ENCODE assay signal across 8 cellular contexts in the genomic region with DNA sequence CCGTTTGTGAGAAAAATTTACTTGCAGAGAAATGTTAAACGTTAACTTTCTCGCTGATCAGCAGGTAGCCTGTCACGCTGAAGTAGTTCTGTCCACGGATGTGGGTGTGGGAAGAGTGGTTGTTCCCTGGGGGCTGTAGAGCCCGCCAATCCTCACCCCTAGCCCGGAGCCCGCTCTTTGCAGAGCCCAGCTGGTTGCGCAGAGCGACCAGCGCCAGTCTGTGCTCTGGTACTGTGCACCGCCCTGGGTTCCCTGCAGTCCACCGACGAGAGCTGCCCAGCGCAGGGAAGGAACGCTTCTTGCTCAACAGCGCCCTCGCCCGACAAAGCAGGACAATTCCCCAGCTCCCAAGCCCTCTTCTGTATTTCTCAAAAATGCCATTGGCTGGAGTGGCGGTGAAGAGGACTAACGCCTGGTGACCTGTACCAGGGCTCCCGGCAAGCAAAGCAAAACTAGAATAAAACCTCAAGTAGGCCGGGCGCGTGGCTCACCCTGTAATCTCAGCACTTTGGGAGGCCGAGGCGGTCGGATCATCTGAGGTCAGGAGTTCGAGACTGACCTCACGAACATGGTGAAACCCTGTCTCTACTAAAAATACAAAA. TPM values are rescaled to one million over a fixed set of nuclear protein-coding genes. Genes with fewer than 3 reads are reported as not detected.
A peak's percentile ranks its signal among the peaks of the same experiment; 100 is the strongest.
DNase-seq lines count a peak whose midpoint lies in the region; ATAC-seq, FAIRE-seq and TF ChIP-seq lines count a peak whose summit lies in the region.

No MANE protein-coding gene starts in this region.

- H3K9me3 ChIP-seq in HepG2 (ENCODE audit: low read length) = no peaks in the 10 kb centered on the region

- peak overlapping the region; percentile 61 for H3K9ac ChIP-seq in HepG2 (ENCODE audit: insufficient read depth, low read depth, low read length)

- intact Hi-C loops in activated CD4-positive, alpha-beta T cell treated with anti-CD3 and anti-CD28 coated beads, Interleukin-2, amount 10 ng/mL, durations not matched to agents 24 days and 14 days (cut with micrococcal nuclease) = loop anchor here (1.0 to 5.0 kb wide), 4 partner anchors 33 to 303 kb away; partner anchors contain the start of gene HLCS
- intact Hi-C loops in HepG2 (cut with micrococcal nuclease; ENCODE audit: unreplicated experiment) = loop anchor here (1.0 to 2.0 kb wide), 2 partner anchors 33 to 73 kb away; no protein-coding TSS in a partner anchor

- H3K36me3 ChIP-seq in HepG2 (replicated peaks in 1 of 2; ENCODE audit: control insufficient read depth in 1 of 2, insufficient read depth in 2 of 2, low read length in 2 of 2) = no peaks in the 10 kb centered on the region

- H3K4me3 Mint-ChIP-seq in activated CD4-positive, alpha-beta T cell treated with anti-CD3 and anti-CD28 coated beads, Interleukin-2, amount 10 ng/mL, durations not matched to agents 24 days and 14 days = peak overlapping the region; percentile 74

- H3K27me3 Mint-ChIP-seq in activated CD4-positive, alpha-beta T cell treated with anti-CD3 and anti-CD28 coated beads, Interleukin-2, amount 10 ng/mL, durations not matched to agents 24 days and 14 days = peaks cover 34% of the 10 kb centered on the region

- FAIRE-seq in HepG2 (lab: Jason Lieb, UNC) = peak; percentile 77

- peaks cover 0 to 4% of the 10 kb centered on the region in 2 experiments; a peak in 1 of 5 replicates for H3K27me3 ChIP-seq in HepG2 (ENCODE audit: control insufficient read depth in 1 of 2, insufficient read depth in 2 of 2, low read length in 2 of 2)

- H3K4me3 ChIP-seq in HepG2 (replicated peaks in 1 of 3; ENCODE audit: insufficient read depth in 1 of 3, low read depth in 2 of 3, low read length in 3 of 3) = peak overlapping the region; percentile 56 to 74 (median 57)

- H3K4me2 ChIP-seq in HepG2 (ENCODE audit: low read depth, low read length) = peak overlapping the region; percentile 82

- H3K4me1 Mint-ChIP-seq in activated CD4-positive, alpha-beta T cell treated with anti-CD3 and anti-CD28 coated beads, Interleukin-2, amount 10 ng/mL, durations not matched to agents 24 days and 14 days = peaks cover 6% of the 10 kb centered on the region

- H3K36me3 Mint-ChIP-seq in activated CD4-positive, alpha-beta T cell treated with anti-CD3 and anti-CD28 coated beads, Interleukin-2, amount 10 ng/mL, durations not matched to agents 24 days and 14 days (ENCODE audit: low read depth) = no peaks in the 10 kb centered on the region

- CTCF ChIA-PET in HepG2 (lab: Yijun Ruan, JAX; ENCODE audit: low intra/inter-chr PET ratio, low total read pairs) = interaction anchor here (1.4 to 3.5 kb wide), 5 partner anchors 18 to 33 kb away, joined by 3 to 46 read pairs (median 6); no protein-coding TSS in a partner anchor

- no peaks in the 10 kb centered on the region for H4K20me1 ChIP-seq in HepG2 (ENCODE audit: insufficient read depth, low read length)

- H2AFZ ChIP-seq in HepG2 (ENCODE audit: low read length) = peak overlapping the region; percentile 66

- peak; percentile 97 for TF ChIP-seq CTCF in HepG2 (CRISPR knock-in tag; IDR thresholded peaks at IDR 0.05)

- BruUV-seq in HepG2 (replicated peaks; lab: Mats Ljungman, UMichigan) = no TSS peak

- TF ChIP-seq POLR2A in HepG2 (IDR thresholded peaks at IDR 0.05; ENCODE audit: insufficient read depth in 1 of 2, low read depth in 2 of 2, low read length in 2 of 2) = 0 out of 4 replicates have a peak, but pooled peaks of 1 of the 2 experiments have one; percentile 23

- WGBS in HepG2 (ENCODE audit: low lambda C conversion rate) = 8% methylated on average over 17 of the region's 30 CpGs

- H3K27ac ChIP-seq in HepG2 (ENCODE audit: extremely low read length, insufficient read depth, low read length) = no peak overlapping the region

- H3K79me2 ChIP-seq in HepG2 (ENCODE audit: insufficient read depth, low read length) = no peaks in the 10 kb centered on the region

- DNase-seq in Ammon's horn (ENCODE audit: low spot score) (peak; percentile 94), GM19238 (ENCODE audit: insufficient read length, low spot score) (peak; percentile 82), NCI-H510A treated with DMSO at 0.1 percent for 48 hours (lab: John Stamatoyannopoulos, UW) (peak; percentile 92), dedifferentiated amniotic fluid mesenchymal stem cell (ENCODE audit: extremely low spot score) (peak; percentile 43), HepG2 (ENCODE audit: low spot score) (peak; percentile 83)
- DNase-seq in activated CD4-positive, alpha-beta T cell treated with anti-CD3 and anti-CD28 coated beads, Interleukin-2, amount 10 ng/mL, durations not matched to agents 24 days and 14 days = peak; percentile 94
- peak; percentile 63 to 73 for DNase-seq in stimulated activated CD4-positive, alpha-beta T cell treated with anti-CD3 and anti-CD28 coated beads, Interleukin-4, amount 100 ng/mL, for 4 hours

- TF ChIP-seq EP300 in HepG2 (IDR thresholded peaks at IDR 0.05; ENCODE audit: low read depth in 2 of 2, low read length in 2 of 2) = no peak
- TF ChIP-seq EP300 in HepG2 (CRISPR knock-in tag; IDR thresholded peaks at IDR 0.05; ENCODE audit: borderline replicate concordance) = no peak

- in situ Hi-C loops in HepG2 (cut with HindIII; ENCODE audit: extremely low pct_ligation_motif_present, low pct_unique_long_range_greater_than_20kb) = no loop called here

- TF ChIP-seq RAD21 in HepG2 (CRISPR knock-in tag; IDR thresholded peaks at IDR 0.05) = peak; percentile 89

- peak; percentile 86 for ATAC-seq in HG03442 (IDR thresholded peaks at IDR 0.05; ENCODE audit: unreplicated experiment)
- ATAC-seq in HepG2 = peak; percentile 96

- POLR2A ChIA-PET in HepG2 (lab: Yijun Ruan, JAX) = interaction anchor here (0.7 to 2.0 kb wide), 8 partner anchors 20 to 63 kb away, joined by 3 to 14 read pairs (median 4); partner anchors contain the start of genes PIGP and TTC3

- H3K4me1 ChIP-seq in HepG2 (ENCODE audit: insufficient read depth, low read length) = peaks cover 22% of the 10 kb centered on the region

- H3K27ac Mint-ChIP-seq in activated CD4-positive, alpha-beta T cell treated with anti-CD3 and anti-CD28 coated beads, Interleukin-2, amount 10 ng/mL, durations not matched to agents 24 days and 14 days = no peak overlapping the region

- H3K9me3 Mint-ChIP-seq in activated CD4-positive, alpha-beta T cell treated with anti-CD3 and anti-CD28 coated beads, Interleukin-2, amount 10 ng/mL, durations not matched to agents 24 days and 14 days = no peaks in the 10 kb centered on the region

RNA-seq across cellular contexts. Expression of gene RIPPLY3, which starts 3.3 kb away (rescaled TPM):
- 0.26 TPM in 1 of 2 replicates, not detected in the other for total RNA-seq in activated CD4-positive, alpha-beta T cell treated with anti-CD3 and anti-CD28 coated beads, Interleukin-2, amount 10 ng/mL, durations not matched to agents 24 days and 14 days
- total RNA-seq in HepG2 (2016; rRNA removed; fragmentation: Illumina TruSeq; extraction: Trizol) = 0.09 and 0.13 TPM in 2 replicates
- total RNA-seq in HepG2 (2016; cell fraction: cytosol; rRNA removed; fragmentation: Illumina TruSeq; extraction: Trizol; ENCODE audit: low read depth) = not detected in 2 replicates
- total RNA-seq in HepG2 (2016; cell fraction: insoluble cytoplasmic fraction; rRNA removed; fragmentation: Illumina TruSeq; extraction: Trizol) = 0.19 and 0.26 TPM in 2 replicates
- 0.40 and 0.45 TPM in 2 replicates for total RNA-seq in HepG2 (2016; cell fraction: membrane; rRNA removed; fragmentation: Illumina TruSeq; extraction: Trizol)
- not detected in 2 replicates for total RNA-seq in HepG2 (2016; cell fraction: nucleus; rRNA removed; fragmentation: Illumina TruSeq; extraction: Trizol)
- 2.1 and 2.9 TPM in 2 replicates for polyA plus RNA-seq in HepG2 (2011; rRNA removed)
- 1.8 and 2.0 TPM in 2 replicates for polyA plus RNA-seq in HepG2 (2011; cell fraction: cytosol; rRNA removed)
- 0.63 and 1.2 TPM in 2 replicates for polyA plus RNA-seq in HepG2 (2011; cell fraction: nucleus; rRNA removed)
- 0.72 and 1.4 TPM in 2 replicates for polyA plus RNA-seq in HepG2 (2012)
- 0.24 and 0.29 TPM in 2 replicates for polyA plus RNA-seq in HepG2 (2016; cell fraction: cytosol; fragmentation: Illumina TruSeq; extraction: Trizol; ENCODE audit: low read depth)
- polyA plus RNA-seq in HepG2 (2016; cell fraction: insoluble cytoplasmic fraction; fragmentation: Illumina TruSeq; extraction: Trizol; ENCODE audit: low read depth) = 0.47 TPM in 2 replicates
- 0.42 and 0.52 TPM in 2 replicates for polyA plus RNA-seq in HepG2 (2016; cell fraction: membrane; fragmentation: Illumina TruSeq; extraction: Trizol; ENCODE audit: low read depth)
- polyA plus RNA-seq in HepG2 (2016; cell fraction: nucleus; fragmentation: Illumina TruSeq; extraction: Trizol; ENCODE audit: insufficient read depth, low read depth) = 0.42 TPM in 1 of 2 replicates, not detected in the other
- 2.2 TPM in 1 of 2 replicates, not detected in the other for polyA minus RNA-seq in HepG2 (2011; rRNA and poly(A)+ RNA removed; ENCODE audit: low replicate concordance)
- 0.59 and 0.62 TPM in 2 replicates for polyA minus RNA-seq in HepG2 (2011; cell fraction: cytosol; rRNA and poly(A)+ RNA removed)
- polyA minus RNA-seq in HepG2 (2011; cell fraction: nucleus; rRNA and poly(A)+ RNA removed) = 0.39 and 0.50 TPM in 2 replicates

RNA-seq across cellular contexts. Expression of gene HLCS, which starts 43.4 kb away (rescaled TPM):
- total RNA-seq in activated CD4-positive, alpha-beta T cell treated with anti-CD3 and anti-CD28 coated beads, Interleukin-2, amount 10 ng/mL, durations not matched to agents 24 days and 14 days = 15.3 and 16.5 TPM in 2 replicates
- total RNA-seq in HepG2 (2016; rRNA removed; fragmentation: Illumina TruSeq; extraction: Trizol) = 11.7 and 12.3 TPM in 2 replicates
- 1.5 and 2.2 TPM in 2 replicates for total RNA-seq in HepG2 (2016; cell fraction: cytosol; rRNA removed; fragmentation: Illumina TruSeq; extraction: Trizol; ENCODE audit: low read depth)
- total RNA-seq in HepG2 (2016; cell fraction: insoluble cytoplasmic fraction; rRNA removed; fragmentation: Illumina TruSeq; extraction: Trizol) = 10.3 and 11.9 TPM in 2 replicates
- total RNA-seq in HepG2 (2016; cell fraction: membrane; rRNA removed; fragmentation: Illumina TruSeq; extraction: Trizol) = 4.5 and 4.8 TPM in 2 replicates
- total RNA-seq in HepG2 (2016; cell fraction: nucleus; rRNA removed; fragmentation: Illumina TruSeq; extraction: Trizol) = 14.0 and 14.6 TPM in 2 replicates
- polyA plus RNA-seq in HepG2 (2011; rRNA removed) = 7.9 and 8.5 TPM in 2 replicates
- 6.1 and 8.3 TPM in 2 replicates for polyA plus RNA-seq in HepG2 (2011; cell fraction: cytosol; rRNA removed)
- 12.9 and 14.6 TPM in 2 replicates for polyA plus RNA-seq in HepG2 (2011; cell fraction: nucleus; rRNA removed)
- 6.0 and 7.1 TPM in 2 replicates for polyA plus RNA-seq in HepG2 (2012)
- polyA plus RNA-seq in HepG2 (2016; cell fraction: cytosol; fragmentation: Illumina TruSeq; extraction: Trizol; ENCODE audit: low read depth) = 0.45 and 0.71 TPM in 2 replicates
- 6.7 and 7.3 TPM in 2 replicates for polyA plus RNA-seq in HepG2 (2016; cell fraction: insoluble cytoplasmic fraction; fragmentation: Illumina TruSeq; extraction: Trizol; ENCODE audit: low read depth)
- 1.6 and 1.7 TPM in 2 replicates for polyA plus RNA-seq in HepG2 (2016; cell fraction: membrane; fragmentation: Illumina TruSeq; extraction: Trizol; ENCODE audit: low read depth)
- polyA plus RNA-seq in HepG2 (2016; cell fraction: nucleus; fragmentation: Illumina TruSeq; extraction: Trizol; ENCODE audit: insufficient read depth, low read depth) = 8.3 and 8.6 TPM in 2 replicates
- 14.5 and 27.4 TPM in 2 replicates for polyA minus RNA-seq in HepG2 (2011; rRNA and poly(A)+ RNA removed; ENCODE audit: low replicate concordance)
- 9.3 and 9.7 TPM in 2 replicates for polyA minus RNA-seq in HepG2 (2011; cell fraction: cytosol; rRNA and poly(A)+ RNA removed)
- 32.3 and 32.4 TPM in 2 replicates for polyA minus RNA-seq in HepG2 (2011; cell fraction: nucleus; rRNA and poly(A)+ RNA removed)

Comparison
In these comparisons a context has a peak if more than half of its experiments do, and no peak if none do; other contexts are left out.
1. DNase-seq: peak in every context shown above with its lines; median percentile 94 in Ammon's horn; 94 in activated CD4-positive, alpha-beta T cell treated with anti-CD3 and anti-CD28 coated beads, Interleukin-2, amount 10 ng/mL, durations not matched to agents 24 days and 14 days; 92 in NCI-H510A treated with DMSO at 0.1 percent for 48 hours; 83 in HepG2; 82 in GM19238; 68 in stimulated activated CD4-positive, alpha-beta T cell treated with anti-CD3 and anti-CD28 coated beads, Interleukin-4, amount 100 ng/mL, for 4 hours; 43 in dedifferentiated amniotic fluid mesenchymal stem cell.